In the genomic region with DNA sequence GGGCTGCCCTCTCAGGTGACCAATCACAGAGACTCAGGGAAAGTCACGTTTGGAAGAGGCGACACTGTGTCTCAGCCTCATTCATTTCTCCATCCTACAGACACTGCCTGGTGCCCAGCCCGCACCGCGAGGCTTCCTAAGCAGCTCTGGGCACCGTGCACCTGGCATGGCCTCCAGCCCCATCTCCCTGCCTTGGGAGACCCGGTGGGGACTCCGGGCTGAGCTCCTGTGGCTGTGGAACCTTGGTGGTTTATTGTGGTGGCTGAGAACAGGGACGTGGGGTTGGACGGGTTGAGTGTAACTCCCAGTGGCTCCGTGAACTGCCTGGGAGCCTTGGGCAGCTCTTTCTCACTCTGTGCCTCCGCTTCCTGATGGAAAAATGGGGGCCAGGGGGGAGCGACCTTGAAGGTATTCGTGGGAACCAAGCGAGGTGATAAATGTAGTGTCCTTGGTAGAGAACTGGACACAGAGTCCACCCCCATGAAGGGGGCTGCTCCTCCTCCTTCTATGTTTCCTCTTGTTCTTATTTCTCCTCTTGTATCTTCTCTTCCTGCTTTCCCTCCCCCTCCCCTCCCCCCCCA, we compare ENCODE assay signal across 10 cellular contexts.
DNase-seq lines count a peak whose midpoint lies in the region; ATAC-seq, FAIRE-seq and TF ChIP-seq lines count a peak whose summit lies in the region.
"Had no signal": no experiment of that assay in that cellular context is flagged by ENCODE, and none has a peak within 500 bp of the region (broad histone marks: within the 10 kb centered on the region; RNA-seq: fewer than 3 reads in every experiment).

No MANE protein-coding gene starts in this region.

- peaks cover 8% of the 10 kb centered on the region; the same call in 1 of the 2 replicates for H3K36me3 Mint-ChIP-seq in HFFc6 (ENCODE audit: low read depth)
- no peaks in the 10 kb centered on the region for H3K36me3 Mint-ChIP-seq in naive thymus-derived CD4-positive, alpha-beta T cell

- peaks cover 0 to 7% (median 0%) of the 10 kb centered on the region in 11 experiments; a peak in 1 of 22 replicates for H3K36me3 ChIP-seq in BLaER1 treated with 17β-estradiol and CSF1 and Interleukin-3, amounts not matched to agents 10 nM and 100 nM
- H3K36me3 ChIP-seq in K562 (ENCODE audit: control insufficient read depth, insufficient read depth, low read length) (peaks cover 4% of the 10 kb centered on the region; the same call in 1 of the 3 replicates), upper lobe of right lung (no peaks in the 10 kb centered on the region)
- H3K36me3 ChIP-seq in naive thymus-derived CD4-positive, alpha-beta T cell (ENCODE audit: control insufficient read depth in 2 of 3, insufficient read depth in 3 of 3, low read length in 3 of 3), result no peaks in the 10 kb centered on the region

- H3K27ac ChIP-seq in BLaER1 treated with 17β-estradiol and CSF1 and Interleukin-3, amounts not matched to agents 10 nM and 100 nM, result peak overlapping the region in 7 of 11 experiments; percentile 3 to 55 (median 40); a peak in 10 of 22 replicates
- peak overlapping the region; percentile 48; the same call in 1 of the 3 replicates for H3K27ac ChIP-seq in K562 (ENCODE audit: extremely low read depth, low read depth, low read length)
- H3K27ac ChIP-seq in naive thymus-derived CD4-positive, alpha-beta T cell (ENCODE audit: low read depth, low read length), result no peak overlapping the region
- no peak overlapping the region for H3K27ac ChIP-seq in upper lobe of right lung

- peaks cover 10 to 29% (median 14%) of the 10 kb centered on the region in 10 experiments for H3K4me1 ChIP-seq in BLaER1 treated with 17β-estradiol and CSF1 and Interleukin-3, amounts not matched to agents 10 nM and 100 nM
- H3K4me1 ChIP-seq in K562 (replicated peaks in 1 of 2; ENCODE audit: control insufficient read depth in 2 of 2, insufficient read depth in 2 of 2, low read length in 2 of 2), result peaks cover 0 to 17% of the 10 kb centered on the region in 2 experiments; a peak in 2 of 5 replicates
- H3K4me1 ChIP-seq in naive thymus-derived CD4-positive, alpha-beta T cell (ENCODE audit: control insufficient read depth in 2 of 2, insufficient read depth in 2 of 2, low read length in 2 of 2), result peaks cover 0 to 10% of the 10 kb centered on the region in 2 donors
- peaks cover 13% of the 10 kb centered on the region for H3K4me1 ChIP-seq in upper lobe of right lung

- no peaks in the 10 kb centered on the region for H3K9me3 ChIP-seq in BLaER1 treated with 17β-estradiol and CSF1 and Interleukin-3, amounts not matched to agents 10 nM and 100 nM (replicated peaks in 1 of 11)
- H3K9me3 ChIP-seq in K562 (replicated peaks; ENCODE audit: control insufficient read depth, insufficient read depth, low read depth, low read length), result peaks cover 12% of the 10 kb centered on the region
- no peaks in the 10 kb centered on the region for H3K9me3 ChIP-seq in naive thymus-derived CD4-positive, alpha-beta T cell (ENCODE audit: control insufficient read depth in 2 of 3, low read length in 3 of 3)
- no peaks in the 10 kb centered on the region for H3K9me3 ChIP-seq in upper lobe of right lung

- peaks cover 56% of the 10 kb centered on the region for H3K4me1 Mint-ChIP-seq in HFFc6 (ENCODE audit: low read depth)
- H3K4me1 Mint-ChIP-seq in naive thymus-derived CD4-positive, alpha-beta T cell, result peaks cover 9 to 58% (median 33%) of the 10 kb centered on the region in 7 donors

- H3K9me3 Mint-ChIP-seq in HFFc6, result peaks cover 7% of the 10 kb centered on the region
- peaks cover 0 to 7% (median 0%) of the 10 kb centered on the region in 11 donors for H3K9me3 Mint-ChIP-seq in naive thymus-derived CD4-positive, alpha-beta T cell

- no peak for DNase-seq in HFFc6
- DNase-seq in K562 (ENCODE audit: extremely low read depth in 1 of 4, low spot score in 3 of 4), result peak in 2 of 4 experiments; percentile 28 to 30
- peak in 1 of 9 donors; percentile 24 for DNase-seq in naive thymus-derived CD4-positive, alpha-beta T cell
- no peak for DNase-seq in upper lobe of right lung
- no peak for DNase-seq in NCI-H2227 (lab: John Stamatoyannopoulos, UW; ENCODE audit: unreplicated experiment)
- DNase-seq in DMS114 treated with DMSO at 0.1 percent for 48 hours (lab: John Stamatoyannopoulos, UW; ENCODE audit: unreplicated experiment), result no peak
- DNase-seq: NCI-H2029 treated with DMSO at 0.1 percent for 48 hours had no signal

- H3K27me3 ChIP-seq in BLaER1 treated with 17β-estradiol and CSF1 and Interleukin-3, amounts not matched to agents 10 nM and 100 nM, result no peaks in the 10 kb centered on the region
- H3K27me3 ChIP-seq in K562 (ENCODE audit: control insufficient read depth in 2 of 2, insufficient read depth in 2 of 2, low read length in 2 of 2) (no peaks in the 10 kb centered on the region), upper lobe of right lung (no peaks in the 10 kb centered on the region)
- no peaks in the 10 kb centered on the region for H3K27me3 ChIP-seq in naive thymus-derived CD4-positive, alpha-beta T cell (ENCODE audit: control insufficient read depth in 2 of 2, insufficient read depth in 2 of 2, low read length in 2 of 2)
- H3K27me3 ChIP-seq: dorsolateral prefrontal cortex had no signal

- H3K27ac Mint-ChIP-seq in HFFc6, result peak overlapping the region; percentile 72
- H3K27ac Mint-ChIP-seq in naive thymus-derived CD4-positive, alpha-beta T cell, result peak overlapping the region in 5 of 9 donors; percentile 53 to 89 (median 79)

- CTCF ChIA-PET in K562 (lab: Yijun Ruan, JAX; ENCODE audit: low intra/inter-chr PET ratio), result interaction anchor here (0.7 kb wide), 1 partner anchor 14 kb away, joined by 3 read pairs; no protein-coding TSS in a partner anchor
- CTCF ChIA-PET in naive thymus-derived CD4-positive, alpha-beta T cell (lab: Charles Lee), result interaction anchor here (0.6 kb wide), 1 partner anchor 20 kb away, joined by 3 read pairs; no protein-coding TSS in a partner anchor

- no peak overlapping the region for H2AFZ ChIP-seq in K562 (ENCODE audit: low read depth, low read length)

- TF ChIP-seq CTCF in HFFc6 (IDR thresholded peaks at IDR 0.05) (no peak), K562 (IDR thresholded peaks at IDR 0.05 in 2 of 3, conservative IDR thresholded peaks at IDR 0.05 in 1 of 3; ENCODE audit: insufficient read depth in 2 of 3, low read depth in 1 of 3, low read length in 3 of 3) (no peak), upper lobe of right lung (IDR thresholded peaks at IDR 0.05) (no peak)

- POLR2A ChIA-PET in K562 (lab: Yijun Ruan, JAX), result no interaction called here
- POLR2A ChIA-PET in naive thymus-derived CD4-positive, alpha-beta T cell (lab: Charles Lee), result interaction anchor here (0.6 to 3.9 kb wide), 7 partner anchors 9 to 1391 kb away, joined by 3 to 10 read pairs (median 3); no protein-coding TSS in a partner anchor

- in situ Hi-C loops in K562 (cut with MboI), result no loop called here

- H4K20me1 ChIP-seq in BLaER1 treated with 17β-estradiol and CSF1 and Interleukin-3, amounts not matched to agents 10 nM and 100 nM, result peaks cover 0 to 98% (median 0%) of the 10 kb centered on the region in 11 experiments; a peak in 7 of 22 replicates
- no peaks in the 10 kb centered on the region for H4K20me1 ChIP-seq in K562 (replicated peaks; ENCODE audit: control insufficient read depth, insufficient read depth, low read length)

- peak overlapping the region in 2 of 11 experiments; percentile 12 to 50; a peak in 3 of 22 replicates for H3K9ac ChIP-seq in BLaER1 treated with 17β-estradiol and CSF1 and Interleukin-3, amounts not matched to agents 10 nM and 100 nM
- H3K9ac ChIP-seq in K562 (ENCODE audit: insufficient read depth in 1 of 2, low read depth in 2 of 2, low read length in 2 of 2), result no peak overlapping the region

- H3K4me3 ChIP-seq in BLaER1 treated with 17β-estradiol and CSF1 and Interleukin-3, amounts not matched to agents 10 nM and 100 nM, result no peak overlapping the region
- no peak overlapping the region for H3K4me3 ChIP-seq in K562
- H3K4me3 ChIP-seq in naive thymus-derived CD4-positive, alpha-beta T cell (ENCODE audit: low read length), result no peak overlapping the region
- no peak overlapping the region for H3K4me3 ChIP-seq in upper lobe of right lung
- H3K4me3 ChIP-seq: dorsolateral prefrontal cortex had no signal

- TF ChIP-seq POLR2A in K562 (conservative IDR thresholded peaks at IDR 0.05), result no peak

- TF ChIP-seq RAD21 in K562 (CRISPR knock-in tag; conservative IDR thresholded peaks at IDR 0.05 in 1 of 2, IDR thresholded peaks at IDR 0.05 in 1 of 2), result no peak

- no TSS peak for BruUV-seq in K562 (replicated peaks; lab: Mats Ljungman, UMichigan)

- no peak for FAIRE-seq in K562 (lab: Jason Lieb, UNC)

- no peak for TF ChIP-seq EP300 in K562 (IDR thresholded peaks at IDR 0.05; ENCODE audit: low read length)

- ATAC-seq in K562 (no peak), upper lobe of right lung (no peak), GM18511 (IDR thresholded peaks at IDR 0.05; ENCODE audit: unreplicated experiment) (no peak)
- ATAC-seq in naive thymus-derived CD4-positive, alpha-beta T cell, result peak; percentile 27

- H3K27me3 Mint-ChIP-seq in HFFc6 (ENCODE audit: insufficient read depth), result peaks cover 4% of the 10 kb centered on the region
- peaks cover 0 to 3% (median 0%) of the 10 kb centered on the region in 5 donors for H3K27me3 Mint-ChIP-seq in naive thymus-derived CD4-positive, alpha-beta T cell

- peaks cover 47% of the 10 kb centered on the region for H3K79me2 ChIP-seq in K562 (ENCODE audit: control insufficient read depth, insufficient read depth, low read length)

- intact Hi-C loops in K562 (cut with micrococcal nuclease), result no loop called here
- intact Hi-C loops in naive thymus-derived CD4-positive, alpha-beta T cell (cut with micrococcal nuclease), result no loop called here
- intact Hi-C loops in upper lobe of right lung (cut with DNase I), result no loop called here

- H3K4me3 Mint-ChIP-seq in HFFc6, result no peak overlapping the region
- H3K4me3 Mint-ChIP-seq in naive thymus-derived CD4-positive, alpha-beta T cell, result peak overlapping the region in 4 of 10 donors; percentile 9 to 28 (median 14)

- 88% methylated on average over 11 of the region's 15 CpGs for WGBS in K562 (ENCODE audit: insufficient coverage, low coverage, missing lambda C conversion rate)

- H3K9me1 ChIP-seq in K562 (ENCODE audit: control insufficient read depth, insufficient read depth, low read length), result no peaks in the 10 kb centered on the region

- peak overlapping the region; percentile 21 to 70 (median 53); a peak in 20 of 22 replicates for H3K4me2 ChIP-seq in BLaER1 treated with 17β-estradiol and CSF1 and Interleukin-3, amounts not matched to agents 10 nM and 100 nM
- H3K4me2 ChIP-seq in K562 (ENCODE audit: insufficient read depth, low read length), result no peak overlapping the region

TF ChIP-seq in K562, 482 proteins besides CTCF, POLR2A, EP300 and RAD21 (continues in another document):
- TF ChIP-seq MTA1 (IDR thresholded peaks at IDR 0.05; ENCODE audit: borderline replicate concordance), result no peak

Comparison
In these comparisons a context has a peak if more than half of its experiments do, and no peak if none do; other contexts are left out.
1. H3K27ac ChIP-seq: peak in BLaER1 treated with 17β-estradiol and CSF1 and Interleukin-3, amounts not matched to agents 10 nM and 100 nM (7 of 11) and K562 (single experiment); none in naive thymus-derived CD4-positive, alpha-beta T cell (single experiment) and upper lobe of right lung (single experiment).